In genomic region chr16:88430524-88431446, GRCh38 we compare ENCODE assay signal across 8 cellular contexts. TPM values are rescaled to one million over a fixed set of nuclear protein-coding genes. Genes with fewer than 3 reads are reported as not detected.
A peak's percentile ranks its signal among the peaks of the same experiment; 100 is the strongest.
DNase-seq lines count a peak whose midpoint lies in the region; ATAC-seq lines count a peak whose summit lies in the region.

No MANE protein-coding gene starts in this region.

- peak; percentile 24 for DNase-seq in SIG-M5 treated with dmso at 0.1 percent for 504 hours (lab: John Stamatoyannopoulos, UW; ENCODE audit: unreplicated experiment)
- no peak for DNase-seq in SIG-M5 (lab: John Stamatoyannopoulos, UW)
- peak; percentile 29 for DNase-seq in activated CD4-positive, alpha-beta T cell treated with anti-CD3 and anti-CD28 coated beads for 1 hour
- DNase-seq in neuronal stem cell (ENCODE audit: low spot score) = no peak
- no peak for DNase-seq in NCI-H1092 treated with DMSO at 0.1 percent for 48 hours (lab: John Stamatoyannopoulos, UW)
- DNase-seq in SHP77 treated with DMSO at 0.1 percent for 48 hours (lab: John Stamatoyannopoulos, UW) = no peak

- no peak overlapping the region for H2BK12ac ChIP-seq in neuronal stem cell (ENCODE audit: low read length)

- peak overlapping the region; percentile 68 for H2AK5ac ChIP-seq in neuronal stem cell (ENCODE audit: low read depth, low read length)

- H3K9me3 ChIP-seq in duodenal mucosa (ENCODE audit: control insufficient read depth in 1 of 2, low read length in 2 of 2) (no peaks in the 10 kb centered on the region), neuronal stem cell (replicated peaks in 1 of 2; ENCODE audit: control insufficient read depth in 2 of 2, insufficient read depth in 1 of 2, low read depth in 1 of 2, low read length in 2 of 2) (no peaks in the 10 kb centered on the region)

- peak overlapping the region; percentile 54 for H3K4me2 ChIP-seq in neuronal stem cell (ENCODE audit: insufficient read depth, low read length, poor library complexity, severe bottlenecking)

- H3K36me3 ChIP-seq in duodenal mucosa (ENCODE audit: control insufficient read depth in 1 of 2, insufficient read depth in 2 of 2, low read length in 2 of 2) (no peaks in the 10 kb centered on the region), neuronal stem cell (replicated peaks in 1 of 2; ENCODE audit: control insufficient read depth in 2 of 2, insufficient read depth in 2 of 2, low read length in 2 of 2) (no peaks in the 10 kb centered on the region)

- H3K27me3 ChIP-seq in duodenal mucosa (ENCODE audit: control insufficient read depth in 1 of 2, insufficient read depth in 2 of 2, low read length in 2 of 2) (peaks cover 3 to 15% of the 10 kb centered on the region in 2 donors), neuronal stem cell (ENCODE audit: control insufficient read depth in 3 of 3, insufficient read depth in 3 of 3, low read depth in 1 of 3, low read length in 3 of 3) (peaks cover 0 to 24% (median 18%) of the 10 kb centered on the region in 3 experiments)

- no peak overlapping the region for H4K91ac ChIP-seq in neuronal stem cell (ENCODE audit: low read depth, low read length, poor library complexity)

- H2BK120ac ChIP-seq in neuronal stem cell (ENCODE audit: low read depth, low read length) = no peak overlapping the region

- peak overlapping the region; percentile 80 for H3K23ac ChIP-seq in neuronal stem cell (ENCODE audit: low read depth, low read length, poor library complexity)

- peaks cover 3% of the 10 kb centered on the region for H3K79me1 ChIP-seq in neuronal stem cell (ENCODE audit: low read depth, low read length)

- H2BK5ac ChIP-seq in neuronal stem cell (ENCODE audit: low read length) = peak overlapping the region; percentile 66

- ATAC-seq in HG02840 (IDR thresholded peaks at IDR 0.05; ENCODE audit: low FRiP score, unreplicated experiment) = no peak

- no peak overlapping the region for H2AFZ ChIP-seq in neuronal stem cell (ENCODE audit: low read length)

- no CpG with 5 or more reads among the region's 80 CpGs for WGBS in neuronal stem cell (ENCODE audit: extremely low coverage in 2 of 2, insufficient read length in 2 of 2, insufficient replicate concordance in 1 of 2), 2 donors

- H3K4me3 ChIP-seq in duodenal mucosa (ENCODE audit: low read depth in 1 of 2, low read length in 2 of 2) = peak overlapping the region; percentile 35 to 54
- H3K4me3 ChIP-seq in neuronal stem cell (ENCODE audit: low read length in 2 of 2) = peak overlapping the region in 1 of 2 donors; percentile 62

- peak overlapping the region; percentile 83 for H3K18ac ChIP-seq in neuronal stem cell (ENCODE audit: low read length)

- no peak overlapping the region for H4K8ac ChIP-seq in neuronal stem cell (ENCODE audit: low read depth, low read length)

- H3K9ac ChIP-seq in duodenal mucosa (ENCODE audit: low read depth in 1 of 2, low read length in 2 of 2) = peak overlapping the region in 1 of 2 donors; percentile 10
- peak overlapping the region; percentile 44 for H3K9ac ChIP-seq in neuronal stem cell (ENCODE audit: low read depth, low read length, poor library complexity)

- H2BK15ac ChIP-seq in neuronal stem cell (ENCODE audit: low read length) = peak overlapping the region; percentile 75

- H3K27ac ChIP-seq in duodenal mucosa (ENCODE audit: low read depth, low read length) = no peak overlapping the region
- no peak overlapping the region for H3K27ac ChIP-seq in neuronal stem cell (replicated peaks; ENCODE audit: low read length)

- peak overlapping the region; percentile 37 for H3K4ac ChIP-seq in neuronal stem cell (ENCODE audit: low read length)

- no peak overlapping the region for H3K14ac ChIP-seq in neuronal stem cell (ENCODE audit: low read length)

- peaks cover 0 to 4% of the 10 kb centered on the region in 2 donors for H3K4me1 ChIP-seq in duodenal mucosa (ENCODE audit: control insufficient read depth in 1 of 2, insufficient read depth in 2 of 2, low read length in 2 of 2)
- H3K4me1 ChIP-seq in neuronal stem cell (ENCODE audit: control insufficient read depth in 2 of 2, insufficient read depth in 1 of 2, low read depth in 1 of 2, low read length in 2 of 2) = no peaks in the 10 kb centered on the region

RNA-seq across cellular contexts. Expression of gene ZFPM1, which starts 22.3 kb away (rescaled TPM):
- polyA plus RNA-seq in neuronal stem cell (2013, experiment 1 of 2) = 3.8 TPM
- polyA plus RNA-seq in neuronal stem cell (2013, experiment 2 of 2) = 4.0 TPM

RNA-seq across cellular contexts. Expression of gene ZNF469, which starts 48.0 kb away (rescaled TPM):
- 0.26 TPM for polyA plus RNA-seq in neuronal stem cell (2013, experiment 1 of 2)
- polyA plus RNA-seq in neuronal stem cell (2013, experiment 2 of 2) = 0.29 TPM

Comparison
In these comparisons a context has a peak if more than half of its experiments do, and no peak if none do; other contexts are left out.
1. DNase-seq: peak in SIG-M5 treated with dmso at 0.1 percent for 504 hours (single experiment) and activated CD4-positive, alpha-beta T cell treated with anti-CD3 and anti-CD28 coated beads for 1 hour (single experiment); none in SIG-M5 (single experiment), neuronal stem cell (single experiment), NCI-H1092 treated with DMSO at 0.1 percent for 48 hours (single experiment) and SHP77 treated with DMSO at 0.1 percent for 48 hours (single experiment).